Comparison of ENCODE assay signal across 1 cellular context in genomic region chrX:129958814-129959492, GRCh38.
TF ChIP-seq lines count a peak whose summit lies in the region.

No MANE protein-coding gene starts in this region.

TF ChIP-seq in neural cell, 6 proteins besides CTCF, POLR2A, EP300 and RAD21 (continued from another document):
- TF ChIP-seq REST (IDR thresholded peaks at IDR 0.05; ENCODE audit: borderline replicate concordance): no peak
- no peak for TF ChIP-seq TAF1 (IDR thresholded peaks at IDR 0.05; ENCODE audit: low read depth)
- TF ChIP-seq SMC3 (conservative IDR thresholded peaks at IDR 0.05; ENCODE audit: poor library complexity): no peak
